8 cellular contexts compared by ENCODE assay signal in the genomic region with DNA sequence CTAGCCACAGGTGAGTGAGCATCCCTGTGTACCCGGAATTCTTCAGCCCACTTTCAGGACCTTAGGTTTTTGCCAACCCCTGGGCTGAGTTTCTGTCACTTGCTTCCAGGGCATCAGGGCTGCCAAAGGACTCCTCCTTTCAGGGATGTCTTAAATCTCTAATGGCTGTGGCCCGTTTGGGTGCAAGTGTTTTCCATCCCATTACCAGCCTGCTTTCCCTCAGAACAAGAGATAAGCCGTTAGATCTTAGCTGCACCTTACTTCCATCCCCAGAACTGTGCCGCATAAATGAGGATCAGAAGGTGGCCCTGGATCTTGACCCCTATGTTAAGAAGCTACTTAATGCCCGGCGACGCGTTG. TPM values are rescaled to one million over a fixed set of nuclear protein-coding genes. Genes with fewer than 3 reads are reported as not detected.
DNase-seq lines count a peak whose midpoint lies in the region; ATAC-seq and TF ChIP-seq lines count a peak whose summit lies in the region.

No MANE protein-coding gene starts in this region.

- TF ChIP-seq POLR2A in adrenal gland (IDR thresholded peaks at IDR 0.05): no peak

- H3K9me3 Mint-ChIP-seq in activated CD4-positive, alpha-beta T cell treated with anti-CD3 and anti-CD28 coated beads, Interleukin-2, amount 10 ng/mL, durations not matched to agents 7 days and 5 days: no peaks in the 10 kb centered on the region

- intact Hi-C loops in adrenal gland (cut with DNase I): no loop called here
- intact Hi-C loops in left colon (cut with DNase I, micrococcal nuclease): no loop called here

- H3K9me3 ChIP-seq in adrenal gland (replicated peaks in 1 of 3): no peaks in the 10 kb centered on the region
- no peaks in the 10 kb centered on the region for H3K9me3 ChIP-seq in thymus (ENCODE audit: control insufficient read depth)

- no peak for TF ChIP-seq CTCF in adrenal gland (IDR thresholded peaks at IDR 0.05)

- H3K4me3 Mint-ChIP-seq in activated CD4-positive, alpha-beta T cell treated with anti-CD3 and anti-CD28 coated beads, Interleukin-2, amount 10 ng/mL, durations not matched to agents 7 days and 5 days: peak overlapping the region; percentile 92

- H3K27me3 ChIP-seq in adrenal gland: no peaks in the 10 kb centered on the region
- H3K27me3 ChIP-seq in thymus (ENCODE audit: control insufficient read depth, insufficient read depth): no peaks in the 10 kb centered on the region

- no peak for DNase-seq in activated CD4-positive, alpha-beta T cell treated with anti-CD3 and anti-CD28 coated beads, Interleukin-2, amount 10 ng/mL, durations not matched to agents 7 days and 5 days
- no peak for DNase-seq in activated CD4-positive, alpha-beta T cell treated with anti-CD3 and anti-CD28 coated beads, Interleukin-2, amount 50 U/mL, for 1 hour
- DNase-seq in adrenal gland: no peak
- DNase-seq in left colon: no peak
- DNase-seq in SW 1271 (lab: John Stamatoyannopoulos, UW): no peak
- no peak for DNase-seq in NCI-H774 (lab: John Stamatoyannopoulos, UW)
- no peak for DNase-seq in LoVo (ENCODE audit: low spot score)

- WGBS in adrenal gland, 4 donors: 26 to 45% (median 35%) methylated on average over 7 to 8 of the region's 8 CpGs
- WGBS in thymus: 61% methylated on average over 8 of the region's 8 CpGs

- H3K27ac Mint-ChIP-seq in activated CD4-positive, alpha-beta T cell treated with anti-CD3 and anti-CD28 coated beads, Interleukin-2, amount 10 ng/mL, durations not matched to agents 7 days and 5 days: peak overlapping the region; percentile 89

- peaks cover 19% of the 10 kb centered on the region for H3K4me1 Mint-ChIP-seq in activated CD4-positive, alpha-beta T cell treated with anti-CD3 and anti-CD28 coated beads, Interleukin-2, amount 10 ng/mL, durations not matched to agents 7 days and 5 days

- H3K4me3 ChIP-seq in adrenal gland: peak overlapping the region; percentile 35 to 95 (median 89)
- H3K4me3 ChIP-seq in thymus (ENCODE audit: low read length): peak overlapping the region; percentile 67

- H3K27ac ChIP-seq in adrenal gland (peak overlapping the region in 4 of 5 donors; percentile 83 to 99 (median 96)), thymus (ENCODE audit: low read depth) (peak overlapping the region; percentile 96)

- ATAC-seq in left colon: peak; percentile 5

- no peaks in the 10 kb centered on the region for H3K27me3 Mint-ChIP-seq in activated CD4-positive, alpha-beta T cell treated with anti-CD3 and anti-CD28 coated beads, Interleukin-2, amount 10 ng/mL, durations not matched to agents 7 days and 5 days

- H3K4me1 ChIP-seq in adrenal gland (replicated peaks in 1 of 2) (peaks cover 8 to 18% of the 10 kb centered on the region in 2 donors), thymus (ENCODE audit: control insufficient read depth, insufficient read depth, low read length) (peaks cover 8% of the 10 kb centered on the region)

- CTCF ChIA-PET in activated CD4-positive, alpha-beta T cell treated with anti-CD3 and anti-CD28 coated beads, Interleukin-2, amount 10 ng/mL, durations not matched to agents 7 days and 5 days (lab: Charles Lee): interaction anchor here (1.0 to 1.7 kb wide), 3 partner anchors 8 to 12 kb away, joined by 3 to 6 read pairs (median 4); no protein-coding TSS in a partner anchor

- peaks cover 0 to 38% of the 10 kb centered on the region in 2 donors for H3K36me3 ChIP-seq in adrenal gland (replicated peaks in 1 of 2)
- H3K36me3 ChIP-seq in thymus (ENCODE audit: control insufficient read depth, insufficient read depth): peaks cover 30% of the 10 kb centered on the region

- peaks cover 32% of the 10 kb centered on the region for H3K36me3 Mint-ChIP-seq in activated CD4-positive, alpha-beta T cell treated with anti-CD3 and anti-CD28 coated beads, Interleukin-2, amount 10 ng/mL, durations not matched to agents 7 days and 5 days (ENCODE audit: low read depth)

- POLR2A ChIA-PET in activated CD4-positive, alpha-beta T cell treated with anti-CD3 and anti-CD28 coated beads, Interleukin-2, amount 10 ng/mL, durations not matched to agents 7 days and 5 days (lab: Charles Lee): interaction anchor here (0.6 to 1.2 kb wide), 2 partner anchors 25 to 557 kb away, joined by 4 to 6 read pairs; a partner anchor contains a TSS

RNA-seq across cellular contexts. Expression of a gene that starts 0.7 kb away (rescaled TPM):
- 10 to 100 TPM; 36.1 to 39.6 TPM for total RNA-seq in activated CD4-positive, alpha-beta T cell treated with anti-CD3 and anti-CD28 coated beads, Interleukin-2, amount 10 ng/mL, durations not matched to agents 7 days and 5 days
- total RNA-seq in adrenal gland (100 to 1,000 TPM in 3 of 8 donors, 10 to 100 TPM in 5; 48.3 to 176 (median 85.3) TPM), left colon (10 to 100 TPM; 23.6 to 25.1 TPM)
- polyA plus RNA-seq in adrenal gland (10 to 100 TPM; 37.7 to 50.8 (median 40.6) TPM), thymus (48.2 TPM)

RNA-seq across cellular contexts. Expression of a gene that starts 11.6 kb away (rescaled TPM):
- total RNA-seq in activated CD4-positive, alpha-beta T cell treated with anti-CD3 and anti-CD28 coated beads, Interleukin-2, amount 10 ng/mL, durations not matched to agents 7 days and 5 days: 100 to 1,000 TPM; 192 to 223 TPM
- total RNA-seq in adrenal gland: 100 to 1,000 TPM in 5 of 8 donors, 10 to 100 TPM in 3; 77.7 to 192 (median 105) TPM
- 100 to 1,000 TPM in 1 of 3 donors, 10 to 100 TPM in 2; 42.2 to 397 (median 45.6) TPM for polyA plus RNA-seq in adrenal gland
- total RNA-seq in left colon: 100 to 1,000 TPM in 1 of 2 donors, 10 to 100 TPM in 1; 93.1 to 113 TPM
- polyA plus RNA-seq in thymus: 91.2 TPM

RNA-seq across cellular contexts. Expression of a gene that starts 19.3 kb away (rescaled TPM):
- total RNA-seq in activated CD4-positive, alpha-beta T cell treated with anti-CD3 and anti-CD28 coated beads, Interleukin-2, amount 10 ng/mL, durations not matched to agents 7 days and 5 days: not detected
- total RNA-seq in adrenal gland (10 to 100 TPM; 15.9 to 29.3 (median 19.6) TPM), left colon (1 to 10 TPM; 2.8 to 5.2 TPM)
- polyA plus RNA-seq in adrenal gland (10 to 100 TPM; 10.4 to 47.9 (median 39.4) TPM), thymus (10.1 TPM)

RNA-seq across cellular contexts. Expression of a gene that starts 25.3 kb away (rescaled TPM):
- 10 to 100 TPM; 96.1 to 98.3 TPM for total RNA-seq in activated CD4-positive, alpha-beta T cell treated with anti-CD3 and anti-CD28 coated beads, Interleukin-2, amount 10 ng/mL, durations not matched to agents 7 days and 5 days
- total RNA-seq in adrenal gland (10 to 100 TPM; 35.5 to 74.9 (median 55.8) TPM), left colon (10 to 100 TPM; 54.0 to 61.5 TPM)
- polyA plus RNA-seq in adrenal gland (10 to 100 TPM; 59.1 to 83.3 (median 71.2) TPM), thymus (111 TPM)

RNA-seq across cellular contexts. Expression of a gene that starts 30.9 kb away (rescaled TPM):
- not detected for total RNA-seq in activated CD4-positive, alpha-beta T cell treated with anti-CD3 and anti-CD28 coated beads, Interleukin-2, amount 10 ng/mL, durations not matched to agents 7 days and 5 days
- 1 to 10 TPM in 3 of 8 donors, under 1 TPM in 2, not detected in 3; 0.55 to 3.8 (median 1.8) TPM for total RNA-seq in adrenal gland
- 10 to 100 TPM in 2 of 3 donors, 1 to 10 TPM in 1; 1.1 to 12.3 (median 10.9) TPM for polyA plus RNA-seq in adrenal gland
- total RNA-seq in left colon: 1 to 10 TPM; 1.6 to 1.9 TPM
- polyA plus RNA-seq in thymus: 3.4 TPM
